10 cellular contexts compared by ENCODE assay signal in the genomic region with DNA sequence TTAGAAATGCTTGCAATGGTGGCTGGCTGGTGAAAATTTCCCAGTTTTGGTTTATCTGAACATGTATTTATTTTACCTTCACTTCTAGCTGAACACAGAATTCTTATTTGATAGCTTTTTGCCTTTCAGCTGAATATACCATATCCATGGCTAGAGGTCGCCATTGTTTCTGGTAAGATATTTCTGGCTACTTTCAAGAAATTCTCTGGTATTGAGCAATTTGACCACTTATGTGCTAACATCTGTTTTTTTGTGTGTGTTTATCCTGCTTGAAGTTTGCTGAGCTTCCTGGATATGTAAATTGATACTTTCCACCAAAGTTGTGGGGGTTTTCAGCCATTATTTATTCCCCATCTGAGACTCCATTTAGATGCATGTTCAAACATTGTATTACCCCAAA.
DNase-seq lines count a peak whose midpoint lies in the region; ATAC-seq and TF ChIP-seq lines count a peak whose summit lies in the region.
"Had no signal": no experiment of that assay in that cellular context is flagged by ENCODE, and none has a peak within 500 bp of the region (broad histone marks: within the 10 kb centered on the region; RNA-seq: fewer than 3 reads in every experiment).

No MANE protein-coding gene starts in this region.

- DNase-seq in COLO829 (ENCODE audit: low spot score) (peak; percentile 48), H9 (no peak), SIG-M5 treated with dmso at 0.1 percent for 504 hours (lab: John Stamatoyannopoulos, UW; ENCODE audit: unreplicated experiment) (peak; percentile 71), immature natural killer cell (no peak), neuronal stem cell (ENCODE audit: low spot score) (no peak)
- no peak for DNase-seq in activated CD4-positive, CD25-positive, alpha-beta regulatory T cell (lab: John Stamatoyannopoulos, UW)
- DNase-seq: NK-92 treated with Interleukin-12 subunit alpha and Interleukin-12 subunit beta, amount 100 ng/mL, for 24 hours had no signal

- H3K4me1 Mint-ChIP-seq in H9 (peaks cover 3 to 14% of the 10 kb centered on the region in 2 experiments; a peak in 2 of 4 replicates), immature natural killer cell (peaks cover 73 to 88% of the 10 kb centered on the region in 2 donors)

- H3K4me1 ChIP-seq in H9 (ENCODE audit: insufficient read depth, low read length) (no peaks in the 10 kb centered on the region), neuronal stem cell (ENCODE audit: control insufficient read depth in 2 of 2, insufficient read depth in 1 of 2, low read depth in 1 of 2, low read length in 2 of 2) (no peaks in the 10 kb centered on the region)
- H3K4me1 ChIP-seq: parathyroid adenoma had no signal

- no peak overlapping the region for H4K5ac ChIP-seq in H9 (ENCODE audit: insufficient read length, low read depth, low read length)

- no peak overlapping the region for H3K56ac ChIP-seq in H9 (ENCODE audit: insufficient read length, low read depth, low read length)

- H3K27ac Mint-ChIP-seq in H9 (no peak overlapping the region), immature natural killer cell (peak overlapping the region in 4 of 6 donors; percentile 3 to 22 (median 10))

- no peak overlapping the region for H2BK5ac ChIP-seq in H9 (ENCODE audit: insufficient read length, low read length)
- H2BK5ac ChIP-seq in neuronal stem cell (ENCODE audit: low read length) = no peak overlapping the region

- H3K23ac ChIP-seq in H9 (ENCODE audit: insufficient read length, low read depth, low read length) (no peak overlapping the region), neuronal stem cell (ENCODE audit: low read depth, low read length, poor library complexity) (no peak overlapping the region)

- H3K36me3 Mint-ChIP-seq in H9 (ENCODE audit: insufficient read depth in 1 of 3, low read depth in 3 of 3) (no peaks in the 10 kb centered on the region), immature natural killer cell (no peaks in the 10 kb centered on the region)

- no peak overlapping the region for H3K18ac ChIP-seq in H9 (ENCODE audit: insufficient read length, low read depth, low read length)
- H3K18ac ChIP-seq in neuronal stem cell (ENCODE audit: low read length) = no peak overlapping the region

- H2AFZ ChIP-seq in H9 (ENCODE audit: low read length) (no peak overlapping the region), neuronal stem cell (ENCODE audit: low read length) (no peak overlapping the region)
- H2AFZ ChIP-seq: parathyroid adenoma had no signal

- no peak overlapping the region for H3K4me3 ChIP-seq in neuronal stem cell (ENCODE audit: low read length in 2 of 2)

- H4K20me1 ChIP-seq in H9 (ENCODE audit: control insufficient read depth, insufficient read depth, insufficient read length) = no peaks in the 10 kb centered on the region

- H3K27ac ChIP-seq in H9 (ENCODE audit: insufficient read length, low read depth, low read length) (no peak overlapping the region), neuronal stem cell (replicated peaks; ENCODE audit: low read length) (no peak overlapping the region)
- H3K27ac ChIP-seq: parathyroid adenoma had no signal

- no peak overlapping the region for H2BK15ac ChIP-seq in H9 (ENCODE audit: low read depth, low read length)
- no peak overlapping the region for H2BK15ac ChIP-seq in neuronal stem cell (ENCODE audit: low read length)

- no peaks in the 10 kb centered on the region for H3K23me2 ChIP-seq in H9 (ENCODE audit: insufficient read length, low read depth, low read length, poor library complexity, severe bottlenecking)

- H3K4me2 ChIP-seq in H9 (ENCODE audit: insufficient read depth, insufficient read length, low read length) (no peak overlapping the region), neuronal stem cell (ENCODE audit: insufficient read depth, low read length, poor library complexity, severe bottlenecking) (no peak overlapping the region)

- no peak for ATAC-seq in GM18858 (IDR thresholded peaks at IDR 0.05; ENCODE audit: unreplicated experiment)
- no peak for ATAC-seq in HG03159 (IDR thresholded peaks at IDR 0.05; ENCODE audit: unreplicated experiment)

- H3K27me3 ChIP-seq in H9 (ENCODE audit: insufficient read depth, low read length) (no peaks in the 10 kb centered on the region), neuronal stem cell (ENCODE audit: control insufficient read depth in 3 of 3, insufficient read depth in 3 of 3, low read depth in 1 of 3, low read length in 3 of 3) (no peaks in the 10 kb centered on the region)

- H3K27me3 Mint-ChIP-seq in H9 (ENCODE audit: low read depth) (no peaks in the 10 kb centered on the region), immature natural killer cell (ENCODE audit: low read depth in 3 of 3) (peaks cover 0 to 2% (median 0%) of the 10 kb centered on the region in 3 donors)

- no peak overlapping the region for H3K4ac ChIP-seq in H9 (ENCODE audit: low read depth, low read length)
- no peak overlapping the region for H3K4ac ChIP-seq in neuronal stem cell (ENCODE audit: low read length)

- H3K79me1 ChIP-seq in H9 (ENCODE audit: insufficient read depth, low read depth, low read length, poor library complexity, severe bottlenecking) (no peaks in the 10 kb centered on the region), neuronal stem cell (ENCODE audit: low read depth, low read length) (no peaks in the 10 kb centered on the region)

- no CpG with 5 or more reads among the region's 1 CpG for WGBS in H9 (ENCODE audit: extremely low coverage, insufficient read length, low lambda C conversion rate)
- no CpG with 5 or more reads among the region's 1 CpG for WGBS in neuronal stem cell (ENCODE audit: extremely low coverage in 2 of 2, insufficient read length in 2 of 2, insufficient replicate concordance in 1 of 2), 2 donors

- no peaks in the 10 kb centered on the region for H3K9me3 Mint-ChIP-seq in H9
- no peaks in the 10 kb centered on the region for H3K9me3 Mint-ChIP-seq in immature natural killer cell

- H4K91ac ChIP-seq in H9 (ENCODE audit: insufficient read length, low read depth, low read length) (no peak overlapping the region), neuronal stem cell (ENCODE audit: low read depth, low read length, poor library complexity) (no peak overlapping the region)

- no peak overlapping the region for H2AK5ac ChIP-seq in H9 (ENCODE audit: insufficient read length, low read length)
- no peak overlapping the region for H2AK5ac ChIP-seq in neuronal stem cell (ENCODE audit: low read depth, low read length)

- H3K79me2 ChIP-seq in H9 (ENCODE audit: insufficient read depth, low read length) = peaks cover 6% of the 10 kb centered on the region; the same call in 1 of the 2 replicates
- H3K79me2 ChIP-seq: parathyroid adenoma had no signal

- H2BK12ac ChIP-seq in H9 (ENCODE audit: insufficient read length, low read depth, low read length) = no peak overlapping the region
- H2BK12ac ChIP-seq in neuronal stem cell (ENCODE audit: low read length) = no peak overlapping the region

- no peak overlapping the region for H3K14ac ChIP-seq in H9 (ENCODE audit: insufficient read depth, low read length)
- H3K14ac ChIP-seq in neuronal stem cell (ENCODE audit: low read length) = no peak overlapping the region

- H3K9me3 ChIP-seq in H9 (ENCODE audit: control insufficient read depth, low read depth, low read length) = no peaks in the 10 kb centered on the region
- no peaks in the 10 kb centered on the region for H3K9me3 ChIP-seq in neuronal stem cell (replicated peaks in 1 of 2; ENCODE audit: control insufficient read depth in 2 of 2, insufficient read depth in 1 of 2, low read depth in 1 of 2, low read length in 2 of 2)

- no peaks in the 10 kb centered on the region for H3K36me3 ChIP-seq in neuronal stem cell (replicated peaks in 1 of 2; ENCODE audit: control insufficient read depth in 2 of 2, insufficient read depth in 2 of 2, low read length in 2 of 2)

- TF ChIP-seq CTCF in H9 (conservative IDR thresholded peaks at IDR 0.05) = peak; percentile 27; the same call in 1 of the 3 replicates

- H3T11ph ChIP-seq in H9 (ENCODE audit: low read length) = no peak overlapping the region

- H3K9ac ChIP-seq in H9 (ENCODE audit: extremely low read depth, insufficient read length, low read length) = no peak overlapping the region
- no peak overlapping the region for H3K9ac ChIP-seq in neuronal stem cell (ENCODE audit: low read depth, low read length, poor library complexity)
- H3K9ac ChIP-seq: parathyroid adenoma had no signal

- no peak overlapping the region for H2BK20ac ChIP-seq in H9 (ENCODE audit: low read depth, low read length, poor library complexity, severe bottlenecking)

- H4K8ac ChIP-seq in H9 (replicated peaks; ENCODE audit: insufficient read length, low read depth, low read length) (no peak overlapping the region), neuronal stem cell (ENCODE audit: low read depth, low read length) (no peak overlapping the region)

- H2BK120ac ChIP-seq in H9 (ENCODE audit: low read depth, low read length, poor library complexity, severe bottlenecking) = no peak overlapping the region
- H2BK120ac ChIP-seq in neuronal stem cell (ENCODE audit: low read depth, low read length) = no peak overlapping the region

- H3K4me3 Mint-ChIP-seq in H9 (no peak overlapping the region), immature natural killer cell (no peak overlapping the region)

Comparison
In these comparisons a context has a peak if more than half of its experiments do, and no peak if none do; other contexts are left out.
1. DNase-seq: peak in COLO829 (single experiment) and SIG-M5 treated with dmso at 0.1 percent for 504 hours (single experiment); none in H9 (single experiment), immature natural killer cell (0 of 3), neuronal stem cell (single experiment) and activated CD4-positive, CD25-positive, alpha-beta regulatory T cell (0 of 4).
2. H3K27ac Mint-ChIP-seq: peak in immature natural killer cell (4 of 6); none in H9 (0 of 3).